In the genomic region with DNA sequence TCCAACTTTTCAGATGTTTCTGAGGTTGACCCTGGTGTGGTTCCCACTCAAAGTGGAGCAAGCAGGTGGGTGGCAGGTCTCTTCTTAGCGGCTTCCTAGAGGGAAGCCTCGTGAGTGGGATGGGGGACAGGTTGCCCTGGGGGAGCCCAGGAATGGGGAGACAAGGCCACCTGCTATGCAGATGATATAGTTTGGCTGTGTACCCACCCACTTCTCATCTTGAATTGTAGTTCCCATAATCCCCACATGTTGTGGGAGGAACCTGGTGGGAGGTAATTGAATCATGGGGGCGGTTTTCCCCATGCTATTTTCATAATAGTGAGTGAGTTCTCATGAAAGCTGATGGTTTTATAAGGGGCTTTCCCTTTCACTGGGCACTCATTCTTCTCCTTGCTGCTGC, we compare ENCODE assay signal across 19 cellular contexts.
DNase-seq lines count a peak whose midpoint lies in the region; ATAC-seq and TF ChIP-seq lines count a peak whose summit lies in the region.
"Had no signal": no experiment of that assay in that cellular context is flagged by ENCODE, and none has a peak within 500 bp of the region (broad histone marks: within the 10 kb centered on the region; RNA-seq: fewer than 3 reads in every experiment).

No MANE protein-coding gene starts in this region.

- H3K36me3 Mint-ChIP-seq in progenitor cell of endocrine pancreas (ENCODE audit: insufficient read depth) (peaks cover 31% of the 10 kb centered on the region), type B pancreatic cell (peaks cover 26% of the 10 kb centered on the region)
- H3K36me3 Mint-ChIP-seq: CD4-positive, CD25-positive, alpha-beta regulatory T cell had no signal

- H3K9me3 Mint-ChIP-seq in progenitor cell of endocrine pancreas (ENCODE audit: low read depth) = peaks cover 5% of the 10 kb centered on the region
- peaks cover 5% of the 10 kb centered on the region for H3K9me3 Mint-ChIP-seq in type B pancreatic cell

- H3K9me3 ChIP-seq in ascending aorta (no peaks in the 10 kb centered on the region), uterus (no peaks in the 10 kb centered on the region)
- H3K9me3 ChIP-seq: SJCRH30 had no signal

- H3K27ac ChIP-seq in ascending aorta (peak overlapping the region; percentile 68 to 80), uterus (no peak overlapping the region)
- H3K27ac ChIP-seq: 22Rv1, SJCRH30 had no signal

- H3K4me1 ChIP-seq in ascending aorta = peaks cover 0 to 3% of the 10 kb centered on the region in 2 donors
- H3K4me1 ChIP-seq in uterus = no peaks in the 10 kb centered on the region

- no peak overlapping the region for H3K4me3 Mint-ChIP-seq in progenitor cell of endocrine pancreas (ENCODE audit: low read depth)
- no peak overlapping the region for H3K4me3 Mint-ChIP-seq in type B pancreatic cell
- H3K4me3 Mint-ChIP-seq: B cell; CD4-positive, CD25-positive, alpha-beta regulatory T cell had no signal

- TF ChIP-seq POLR2A in uterus (IDR thresholded peaks at IDR 0.05) = no peak

- H3K4me3 ChIP-seq in ascending aorta (no peak overlapping the region), uterus (no peak overlapping the region)
- H3K4me3 ChIP-seq: SJCRH30 had no signal

- no peaks in the 10 kb centered on the region for H3K27me3 ChIP-seq in ascending aorta
- no peaks in the 10 kb centered on the region for H3K27me3 ChIP-seq in uterus
- H3K27me3 ChIP-seq: SJCRH30 had no signal

- DNase-seq in DMS53 (lab: John Stamatoyannopoulos, UW) (peak; percentile 48), DMS53 treated with DMSO at 0.1 percent for 48 hours (lab: John Stamatoyannopoulos, UW; ENCODE audit: unreplicated experiment) (no peak), ascending aorta (ENCODE audit: low spot score in 2 of 2) (no peak), progenitor cell of endocrine pancreas (ENCODE audit: low spot score, unreplicated experiment) (no peak), type B pancreatic cell (ENCODE audit: extremely low spot score, unreplicated experiment) (peak; percentile 34), uterus (no peak)
- DNase-seq: CD4-positive, CD25-positive, alpha-beta regulatory T cell; KG1; NCI-H1417 treated with DMSO at 0.1 percent for 48 hours; NCI-H2029; NCI-H2171; NCI-H446 treated with DMSO at 0.1 percent for 48 hours; NCI-H774; RPMI8226; SJCRH30 had no signal

- H3K4me1 Mint-ChIP-seq in progenitor cell of endocrine pancreas (ENCODE audit: low read depth) (peaks cover 18% of the 10 kb centered on the region), type B pancreatic cell (ENCODE audit: unreplicated experiment) (peaks cover 16% of the 10 kb centered on the region)
- H3K4me1 Mint-ChIP-seq: B cell; CD4-positive, CD25-positive, alpha-beta regulatory T cell had no signal

- H3K27me3 Mint-ChIP-seq in progenitor cell of endocrine pancreas (no peaks in the 10 kb centered on the region), type B pancreatic cell (no peaks in the 10 kb centered on the region)
- H3K27me3 Mint-ChIP-seq: B cell; CD4-positive, CD25-positive, alpha-beta regulatory T cell had no signal

- H3K36me3 ChIP-seq in ascending aorta (no peaks in the 10 kb centered on the region), uterus (no peaks in the 10 kb centered on the region)

- no peak for TF ChIP-seq CTCF in ascending aorta (IDR thresholded peaks at IDR 0.05)
- TF ChIP-seq CTCF in progenitor cell of endocrine pancreas (IDR thresholded peaks at IDR 0.05; ENCODE audit: unreplicated experiment) = no peak
- TF ChIP-seq CTCF in type B pancreatic cell (conservative IDR thresholded peaks at IDR 0.05) = no peak
- TF ChIP-seq CTCF in uterus (IDR thresholded peaks at IDR 0.05) = no peak

- intact Hi-C loops in ascending aorta (cut with DNase I) (no loop called here), uterus (cut with DNase I; ENCODE audit: low total_unique reads) (no loop called here)

- ATAC-seq in GM19351 (IDR thresholded peaks at IDR 0.05; ENCODE audit: unreplicated experiment) (no peak), GM18873 (IDR thresholded peaks at IDR 0.05; ENCODE audit: low FRiP score, unreplicated experiment) (no peak)

- H3K27ac Mint-ChIP-seq in progenitor cell of endocrine pancreas = peak overlapping the region; percentile 86
- H3K27ac Mint-ChIP-seq in type B pancreatic cell = no peak overlapping the region
- H3K27ac Mint-ChIP-seq: B cell; CD4-positive, CD25-positive, alpha-beta regulatory T cell had no signal

Comparison
In these comparisons a context has a peak if more than half of its experiments do, and no peak if none do; other contexts are left out.
1. DNase-seq: peak in DMS53 (single experiment) and type B pancreatic cell (single experiment); none in DMS53 treated with DMSO at 0.1 percent for 48 hours (single experiment), ascending aorta (0 of 2), progenitor cell of endocrine pancreas (single experiment) and uterus (0 of 2).
2. H3K27ac ChIP-seq: peak in ascending aorta (2 of 2); none in uterus (0 of 2).